In the genomic region with DNA sequence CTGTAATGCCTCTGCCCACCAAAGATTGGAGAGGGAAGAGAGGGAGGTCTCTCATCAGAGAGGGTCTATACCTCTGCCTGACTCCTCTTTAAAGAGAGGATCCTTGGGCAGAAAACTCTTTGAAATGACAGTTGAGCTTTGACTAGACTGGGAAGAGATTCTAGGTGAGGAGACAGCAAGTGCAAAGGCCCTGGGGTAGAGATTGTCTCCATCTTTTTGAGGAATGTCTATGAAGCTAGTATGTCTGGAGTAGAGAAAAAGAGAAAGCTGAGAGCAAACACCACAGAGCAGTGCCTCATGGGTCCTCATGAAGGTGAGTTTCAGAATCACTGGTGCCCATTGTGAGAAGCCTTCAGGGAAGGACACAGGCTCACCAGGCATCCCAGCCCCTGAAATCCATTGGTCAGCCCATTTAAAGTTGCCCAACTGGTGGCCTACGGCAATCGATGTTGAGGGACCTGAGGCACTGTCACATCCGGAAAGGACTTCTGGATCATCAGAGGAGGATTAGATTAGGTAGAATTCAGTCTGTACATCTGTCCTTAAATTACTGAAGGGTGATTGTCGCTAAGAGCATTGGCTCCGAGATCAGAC, we compare ENCODE assay signal across 21 cellular contexts. TPM values are rescaled to one million over a fixed set of nuclear protein-coding genes. Genes with fewer than 3 reads are reported as not detected.
DNase-seq lines count a peak whose midpoint lies in the region; ATAC-seq, FAIRE-seq and TF ChIP-seq lines count a peak whose summit lies in the region.
"Had no signal": no experiment of that assay in that cellular context is flagged by ENCODE, and none has a peak within 500 bp of the region (broad histone marks: within the 10 kb centered on the region; RNA-seq: fewer than 3 reads in every experiment).

No MANE protein-coding gene starts in this region.

- H3K27me3 Mint-ChIP-seq in activated T-cell treated with anti-CD3 and anti-CD28 coated beads, Interleukin-2, amount 50 U/mL, for 4 hours (ENCODE audit: low read depth) = no peaks in the 10 kb centered on the region
- H3K27me3 Mint-ChIP-seq in IgD-negative memory B cell = no peaks in the 10 kb centered on the region
- H3K27me3 Mint-ChIP-seq: activated naive CD8-positive, alpha-beta T cell treated with anti-CD3 and anti-CD28 coated beads, Interleukin-2, amount 10 ng/mL, durations not matched to agents 7 days and 5 days had no signal

- FAIRE-seq in bronchial epithelial cell (lab: Jason Lieb, UNC) = peak; percentile 62

- TF ChIP-seq CTCF in bronchial epithelial cell (IDR thresholded peaks at IDR 0.05; ENCODE audit: insufficient read depth, low read length, severe bottlenecking) = no peak

- H3K36me3 ChIP-seq in bronchial epithelial cell (ENCODE audit: control insufficient read depth, insufficient read depth, low read length) = no peaks in the 10 kb centered on the region
- H3K36me3 ChIP-seq: neutrophil had no signal

- peaks cover 32% of the 10 kb centered on the region for H3K36me3 Mint-ChIP-seq in activated T-cell treated with anti-CD3 and anti-CD28 coated beads, Interleukin-2, amount 50 U/mL, for 4 hours (ENCODE audit: insufficient read depth)
- peaks cover 10% of the 10 kb centered on the region for H3K36me3 Mint-ChIP-seq in IgD-negative memory B cell

- H3K4me3 Mint-ChIP-seq in activated T-cell treated with anti-CD3 and anti-CD28 coated beads, Interleukin-2, amount 50 U/mL, for 4 hours = no peak overlapping the region
- peak overlapping the region in 1 of 4 donors; percentile 55 for H3K4me3 Mint-ChIP-seq in IgD-negative memory B cell
- H3K4me3 Mint-ChIP-seq: activated naive CD8-positive, alpha-beta T cell treated with anti-CD3 and anti-CD28 coated beads, Interleukin-2, amount 10 ng/mL, durations not matched to agents 7 days and 5 days had no signal

- ATAC-seq in activated T-cell treated with anti-CD3 and anti-CD28 coated beads, Interleukin-2, amount 50 U/mL, for 4 hours = no peak
- no peak for ATAC-seq in sciatic nerve
- no peak for ATAC-seq in GM19452 (IDR thresholded peaks at IDR 0.05; ENCODE audit: unreplicated experiment)
- ATAC-seq: body of pancreas, heart left ventricle, psoas muscle had no signal

- intact Hi-C loops in sciatic nerve (cut with DNase I) = no loop called here

- peaks cover 3% of the 10 kb centered on the region for H3K27me3 ChIP-seq in bronchial epithelial cell (ENCODE audit: control insufficient read depth, insufficient read depth, low read length)
- H3K27me3 ChIP-seq: body of pancreas, heart left ventricle, neutrophil, stomach had no signal

- peak; percentile 13 to 17 for DNase-seq in activated T-cell treated with anti-CD3 and anti-CD28 coated beads, Interleukin-2, amount 50 U/mL, for 48 hours
- DNase-seq in activated T-cell treated with anti-CD3 and anti-CD28 coated beads, Interleukin-2, amount 50 U/mL, for 4 hours = no peak
- no peak for DNase-seq in bronchial epithelial cell (ENCODE audit: low read depth)
- DNase-seq in sciatic nerve (ENCODE audit: low spot score) = peak; percentile 3
- DNase-seq in NCI-H1436 treated with DMSO at 0.1 percent for 48 hours (lab: John Stamatoyannopoulos, UW) = no peak
- DNase-seq: activated naive CD8-positive, alpha-beta T cell treated with anti-CD3 and anti-CD28 coated beads, Interleukin-2, amount 10 ng/mL, durations not matched to agents 7 days and 5 days; body of pancreas; COR-L47; cortex of kidney; heart left ventricle; NCI-H187; NCI-H69; psoas muscle; Right ventricle myocardium superior; stimulated activated CD4-positive, alpha-beta T cell treated with anti-CD3 and anti-CD28 coated beads, Interleukin-1b, Interleukin-23, amount 100 ng/mL, for 48 hours; stomach; SW 1271; trophoblast cell had no signal

- no peak overlapping the region for H3K4me3 ChIP-seq in bronchial epithelial cell (ENCODE audit: low read depth, low read length)
- H3K4me3 ChIP-seq: body of pancreas, heart left ventricle, psoas muscle, stomach had no signal

- peaks cover 4% of the 10 kb centered on the region for H3K9me3 Mint-ChIP-seq in activated T-cell treated with anti-CD3 and anti-CD28 coated beads, Interleukin-2, amount 50 U/mL, for 4 hours
- peaks cover 0 to 10% (median 0%) of the 10 kb centered on the region in 3 donors for H3K9me3 Mint-ChIP-seq in IgD-negative memory B cell

- H3K27ac Mint-ChIP-seq in IgD-negative memory B cell = peak overlapping the region; percentile 41 to 63 (median 45)
- H3K27ac Mint-ChIP-seq: activated naive CD8-positive, alpha-beta T cell treated with anti-CD3 and anti-CD28 coated beads, Interleukin-2, amount 10 ng/mL, durations not matched to agents 7 days and 5 days had no signal

- peaks cover 92% of the 10 kb centered on the region for H3K4me1 Mint-ChIP-seq in activated T-cell treated with anti-CD3 and anti-CD28 coated beads, Interleukin-2, amount 50 U/mL, for 4 hours (ENCODE audit: low read depth)
- peaks cover 43 to 57% (median 46%) of the 10 kb centered on the region in 3 donors for H3K4me1 Mint-ChIP-seq in IgD-negative memory B cell

RNA-seq across cellular contexts. Expression of gene LBH, which starts 31.5 kb away (rescaled TPM):
- 100 to 1,000 TPM; 102 to 143 (median 119) TPM for total RNA-seq in activated T-cell treated with anti-CD3 and anti-CD28 coated beads, Interleukin-2, amount 50 U/mL, for 4 hours
- polyA plus RNA-seq in IgD-negative memory B cell = 163 TPM
- total RNA-seq in bronchial epithelial cell = 6.9 and 18.7 TPM in 2 replicates
- 19.8 TPM for total RNA-seq in sciatic nerve

Comparison
In these comparisons a context has a peak if more than half of its experiments do, and no peak if none do; other contexts are left out.
1. DNase-seq: peak in activated T-cell treated with anti-CD3 and anti-CD28 coated beads, Interleukin-2, amount 50 U/mL, for 48 hours (2 of 2) and sciatic nerve (single experiment); none in activated T-cell treated with anti-CD3 and anti-CD28 coated beads, Interleukin-2, amount 50 U/mL, for 4 hours (single experiment), bronchial epithelial cell (single experiment) and NCI-H1436 treated with DMSO at 0.1 percent for 48 hours (single experiment).